Comparison of ENCODE assay signal across 8 cellular contexts in genomic region chr6:143941852-143942627, GRCh38.
DNase-seq lines count a peak whose midpoint lies in the region; ATAC-seq and TF ChIP-seq lines count a peak whose summit lies in the region.

No MANE protein-coding gene starts in this region.

- TF ChIP-seq CTCF in Panc1 (IDR thresholded peaks at IDR 0.05) (peak; percentile 92), heart left ventricle (IDR thresholded peaks at IDR 0.05) (peak; percentile 13 to 58 (median 42))

- H3K4me1 Mint-ChIP-seq in activated T-helper 2 cell treated with anti-CD3 and anti-CD28 coated beads, Interferon-gamma antibody, Interleukin-2, Interleukin-4, amounts not matched to agents 10 μg/mL and 5 μg/mL and 100 μg/mL, durations not matched to agents 14 hours and 24 hours and 36 hours (ENCODE audit: low read depth): peaks cover 6% of the 10 kb centered on the region

- H3K4me3 Mint-ChIP-seq in activated T-helper 2 cell treated with anti-CD3 and anti-CD28 coated beads, Interferon-gamma antibody, Interleukin-2, Interleukin-4, amounts not matched to agents 10 μg/mL and 5 μg/mL and 100 μg/mL, durations not matched to agents 14 hours and 24 hours and 36 hours (ENCODE audit: low read depth): no peak overlapping the region

- H3K4me3 ChIP-seq in Panc1 (ENCODE audit: low read depth in 2 of 2, low read length in 2 of 2): no peak overlapping the region
- H3K4me3 ChIP-seq in heart left ventricle: no peak overlapping the region

- H3K27ac ChIP-seq in Panc1 (ENCODE audit: low read length) (no peak overlapping the region), heart left ventricle (no peak overlapping the region)

- H3K27me3 Mint-ChIP-seq in activated T-helper 2 cell treated with anti-CD3 and anti-CD28 coated beads, Interferon-gamma antibody, Interleukin-2, Interleukin-4, amounts not matched to agents 10 μg/mL and 5 μg/mL and 100 μg/mL, durations not matched to agents 14 hours and 24 hours and 36 hours (ENCODE audit: low read depth): no peaks in the 10 kb centered on the region

- peak; percentile 56 for ATAC-seq in HG03342 (IDR thresholded peaks at IDR 0.05; ENCODE audit: unreplicated experiment)
- ATAC-seq in Panc1: peak; percentile 91
- peak in 3 of 4 donors; percentile 39 to 51 (median 42) for ATAC-seq in heart left ventricle

- H3K9me3 Mint-ChIP-seq in activated T-helper 2 cell treated with anti-CD3 and anti-CD28 coated beads, Interferon-gamma antibody, Interleukin-2, Interleukin-4, amounts not matched to agents 10 μg/mL and 5 μg/mL and 100 μg/mL, durations not matched to agents 14 hours and 24 hours and 36 hours: no peaks in the 10 kb centered on the region

- no peaks in the 10 kb centered on the region for H3K4me1 ChIP-seq in Panc1 (ENCODE audit: control insufficient read depth, insufficient read depth, low read length)
- H3K4me1 ChIP-seq in heart left ventricle: peaks cover 0 to 13% (median 0%) of the 10 kb centered on the region in 12 donors

- H3K27ac Mint-ChIP-seq in activated T-helper 2 cell treated with anti-CD3 and anti-CD28 coated beads, Interferon-gamma antibody, Interleukin-2, Interleukin-4, amounts not matched to agents 10 μg/mL and 5 μg/mL and 100 μg/mL, durations not matched to agents 14 hours and 24 hours and 36 hours: no peak overlapping the region

- intact Hi-C loops in Panc1 (cut with micrococcal nuclease; ENCODE audit: unreplicated experiment) (loop anchor here (1.0 to 10.0 kb wide), 2 partner anchors 71 to 367 kb away; no protein-coding TSS in a partner anchor), heart left ventricle (cut with DNase I) (loop anchor here in 6 of 10 donors (1.0 to 5.0 kb wide), 4 partner anchors 69 to 365 kb away; no protein-coding TSS in a partner anchor)
- intact Hi-C loops in activated T-helper 2 cell treated with anti-CD3 and anti-CD28 coated beads, Interferon-gamma antibody, Interleukin-2, Interleukin-4, amounts not matched to agents 10 μg/mL and 5 μg/mL and 100 μg/mL, durations not matched to agents 14 hours and 24 hours and 36 hours (cut with micrococcal nuclease): loop anchor here (1.0 to 5.0 kb wide), 3 partner anchors 71 to 275 kb away; partner anchors contain the start of gene SF3B5

- no peak for TF ChIP-seq POLR2A in heart left ventricle (IDR thresholded peaks at IDR 0.05)

- POLR2A ChIA-PET in Panc1 (lab: Charles Lee): no interaction called here

- H3K36me3 ChIP-seq in Panc1 (ENCODE audit: control insufficient read depth, insufficient read depth, low read length) (no peaks in the 10 kb centered on the region), heart left ventricle (peaks cover 0 to 4% (median 0%) of the 10 kb centered on the region in 9 donors)

- no peaks in the 10 kb centered on the region for H3K9me3 ChIP-seq in Panc1 (ENCODE audit: control insufficient read depth, insufficient read depth, low read depth, low read length)
- H3K9me3 ChIP-seq in heart left ventricle: peaks cover 0 to 3% (median 0%) of the 10 kb centered on the region in 12 donors

- CTCF ChIA-PET in Panc1 (lab: Charles Lee): interaction anchor here (0.6 to 1.8 kb wide), 4 partner anchors 11 to 291 kb away, joined by 3 to 12 read pairs (median 4); no protein-coding TSS in a partner anchor

- in situ Hi-C loops in Panc1 (cut with HindIII; ENCODE audit: low pct_unique_long_range_greater_than_20kb, low sequenced_read_pairs): no loop called here

- whole genome bisulfite sequencing in heart left ventricle, 4 donors: 62 to 69% (median 66%) methylated on average over 19 to 20 of the region's 20 CpGs

- peaks cover 5% of the 10 kb centered on the region; the same call in 1 of the 2 replicates for H3K27me3 ChIP-seq in Panc1 (ENCODE audit: control insufficient read depth, insufficient read depth, low read length)
- no peaks in the 10 kb centered on the region for H3K27me3 ChIP-seq in heart left ventricle

- DNase-seq in NK-92 treated with Interleukin-12 subunit alpha and Interleukin-12 subunit beta, amount 100 ng/mL, for 24 hours (lab: John Stamatoyannopoulos, UW): peak; percentile 46
- DNase-seq in NK-92 (lab: John Stamatoyannopoulos, UW; ENCODE audit: unreplicated experiment) (no peak), Panc1 (ENCODE audit: low read depth, low spot score) (peak; percentile 17), heart left ventricle (peak in 3 of 5 donors; percentile 34 to 42 (median 36)), NCI-H2196 treated with DMSO at 0.1 percent for 48 hours (lab: John Stamatoyannopoulos, UW; ENCODE audit: unreplicated experiment) (no peak)
- peak; percentile 39 for DNase-seq in activated T-helper 2 cell treated with anti-CD3 and anti-CD28 coated beads, Interferon-gamma antibody, Interleukin-2, Interleukin-4, amounts not matched to agents 10 μg/mL and 5 μg/mL and 100 μg/mL, durations not matched to agents 14 hours and 24 hours and 36 hours (ENCODE audit: low spot score)
- DNase-seq in stimulated activated CD4-positive, alpha-beta T cell treated with anti-CD3 and anti-CD28 coated beads, Interleukin-12 subunit alpha, Interleukin-12 subunit beta, amount 100 ng/mL, for 4 hours: peak; percentile 58

- H3K36me3 Mint-ChIP-seq in activated T-helper 2 cell treated with anti-CD3 and anti-CD28 coated beads, Interferon-gamma antibody, Interleukin-2, Interleukin-4, amounts not matched to agents 10 μg/mL and 5 μg/mL and 100 μg/mL, durations not matched to agents 14 hours and 24 hours and 36 hours (ENCODE audit: low read depth): no peaks in the 10 kb centered on the region

- BruUV-seq in Panc1 (replicated peaks; lab: Mats Ljungman, UMichigan): no TSS peak

Comparison
In these comparisons a context has a peak if more than half of its experiments do, and no peak if none do; other contexts are left out.
1. DNase-seq: peak in NK-92 treated with Interleukin-12 subunit alpha and Interleukin-12 subunit beta, amount 100 ng/mL, for 24 hours (single experiment), Panc1 (single experiment), activated T-helper 2 cell treated with anti-CD3 and anti-CD28 coated beads, Interferon-gamma antibody, Interleukin-2, Interleukin-4, amounts not matched to agents 10 μg/mL and 5 μg/mL and 100 μg/mL, durations not matched to agents 14 hours and 24 hours and 36 hours (single experiment), heart left ventricle (3 of 5) and stimulated activated CD4-positive, alpha-beta T cell treated with anti-CD3 and anti-CD28 coated beads, Interleukin-12 subunit alpha, Interleukin-12 subunit beta, amount 100 ng/mL, for 4 hours (single experiment); none in NK-92 (single experiment) and NCI-H2196 treated with DMSO at 0.1 percent for 48 hours (single experiment).
2. Peak in every context shown above with its lines, with median percentiles within 50 percentile points of each other: ATAC-seq.